In genomic region chr13:19959831-19960672, GRCh38 we compare ENCODE assay signal across 8 cellular contexts.
DNase-seq lines count a peak whose midpoint lies in the region; ATAC-seq and TF ChIP-seq lines count a peak whose summit lies in the region.

No MANE protein-coding gene starts in this region.

- peak overlapping the region; percentile 88 for H3K4me3 ChIP-seq in choroid plexus epithelial cell (ENCODE audit: low read depth, low read length)

- TF ChIP-seq CTCF in choroid plexus epithelial cell (conservative IDR thresholded peaks at IDR 0.05; ENCODE audit: low read depth, low read length), result peak; percentile 89

- DNase-seq in Ammon's horn (ENCODE audit: low spot score) (peak; percentile 94), NCI-H446 treated with DMSO at 0.1 percent for 48 hours (lab: John Stamatoyannopoulos, UW) (peak; percentile 84), choroid plexus epithelial cell (ENCODE audit: low read depth) (peak; percentile 95), kidney tubule cell (ENCODE audit: low spot score) (peak; percentile 93)
- peak; percentile 77 for DNase-seq in activated CD4-positive, alpha-beta T cell treated with anti-CD3 and anti-CD28 coated beads for 1 hour
- peak; percentile 42 to 79 (median 62) for DNase-seq in stimulated activated CD4-positive, alpha-beta T cell treated with anti-CD3 and anti-CD28 coated beads, Interleukin-1b, Interleukin-23, amount 100 ng/mL, for 24 hours (ENCODE audit: low read depth in 4 of 4, low spot score in 1 of 4)

- ATAC-seq in GM19043 (IDR thresholded peaks at IDR 0.05; ENCODE audit: low read depth, unreplicated experiment) (peak; percentile 35), HG03432 (IDR thresholded peaks at IDR 0.05; ENCODE audit: unreplicated experiment) (peak; percentile 36)

Comparison
In these comparisons a context has a peak if more than half of its experiments do, and no peak if none do; other contexts are left out.
1. Peak in every context shown above with its lines: DNase-seq, ATAC-seq and H3K4me3 ChIP-seq.